In the genomic region with DNA sequence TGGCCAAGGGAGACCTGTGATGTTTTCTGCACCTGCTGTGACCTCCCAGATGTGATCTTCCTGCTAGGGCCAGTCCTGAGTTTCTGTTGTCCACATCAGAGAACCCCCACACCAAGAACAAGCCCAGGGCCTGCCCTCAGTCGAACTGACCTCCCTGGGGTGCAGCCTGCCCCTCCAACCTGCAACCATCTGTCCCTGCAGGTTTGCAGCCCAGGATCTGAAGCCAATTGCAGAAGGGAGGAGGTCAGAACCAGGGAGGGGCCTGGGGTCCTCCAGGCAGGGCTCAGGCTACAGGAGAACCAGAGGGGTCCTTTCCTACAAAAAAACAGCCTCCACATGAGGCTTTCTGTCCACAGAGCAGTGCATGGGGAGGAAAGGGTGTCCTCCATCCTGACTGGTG, we compare ENCODE assay signal across 8 cellular contexts. TPM values are rescaled to one million over a fixed set of nuclear protein-coding genes. Genes with fewer than 3 reads are reported as not detected.
DNase-seq lines count a peak whose midpoint lies in the region; ATAC-seq, FAIRE-seq and TF ChIP-seq lines count a peak whose summit lies in the region.

No MANE protein-coding gene starts in this region.

- no peaks in the 10 kb centered on the region; the same call in 1 of the 2 replicates for H4K20me1 ChIP-seq in HepG2 (ENCODE audit: insufficient read depth, low read length)

- H3K36me3 Mint-ChIP-seq in activated CD8-positive, alpha-beta memory T cell treated with anti-CD3 and anti-CD28 coated beads, Interleukin-2, amount 10 ng/mL, durations not matched to agents 7 days and 5 days, result peaks cover 2% of the 10 kb centered on the region
- peaks cover 12% of the 10 kb centered on the region for H3K36me3 Mint-ChIP-seq in activated naive CD8-positive, alpha-beta T cell treated with anti-CD3 and anti-CD28 coated beads, Interleukin-2, amount 50 U/mL, for 24 hours (ENCODE audit: low read depth)

- no peaks in the 10 kb centered on the region for H3K9me3 Mint-ChIP-seq in activated CD8-positive, alpha-beta memory T cell treated with anti-CD3 and anti-CD28 coated beads, Interleukin-2, amount 10 ng/mL, durations not matched to agents 7 days and 5 days (ENCODE audit: low read depth)
- no peaks in the 10 kb centered on the region for H3K9me3 Mint-ChIP-seq in activated naive CD8-positive, alpha-beta T cell treated with anti-CD3 and anti-CD28 coated beads, Interleukin-2, amount 50 U/mL, for 24 hours

- intact Hi-C loops in HepG2 (cut with micrococcal nuclease; ENCODE audit: unreplicated experiment), result loop anchor here (2.0 kb wide), 1 partner anchor 32 kb away; a partner anchor contains a TSS

- H3K79me2 ChIP-seq in HepG2 (ENCODE audit: insufficient read depth, low read length), result no peaks in the 10 kb centered on the region

- TF ChIP-seq RAD21 in HepG2 (CRISPR knock-in tag; IDR thresholded peaks at IDR 0.05), result no peak

- no peak for TF ChIP-seq CTCF in HepG2 (CRISPR knock-in tag; IDR thresholded peaks at IDR 0.05)

- H3K36me3 ChIP-seq in HepG2 (replicated peaks in 1 of 2; ENCODE audit: control insufficient read depth in 1 of 2, insufficient read depth in 2 of 2, low read length in 2 of 2) (peaks cover 3 to 12% of the 10 kb centered on the region in 2 experiments), thymus (ENCODE audit: control insufficient read depth, insufficient read depth) (peaks cover 15% of the 10 kb centered on the region)

- H3K9me3 ChIP-seq in HepG2 (ENCODE audit: low read length) (no peaks in the 10 kb centered on the region), thymus (ENCODE audit: control insufficient read depth) (no peaks in the 10 kb centered on the region)

- CTCF ChIA-PET in activated CD8-positive, alpha-beta memory T cell treated with anti-CD3 and anti-CD28 coated beads, Interleukin-2, amount 10 ng/mL, durations not matched to agents 7 days and 5 days (lab: Charles Lee), result interaction anchor here (0.9 to 4.3 kb wide), 6 partner anchors 29 to 98 kb away, joined by 4 to 19 read pairs (median 8); a partner anchor contains a TSS
- CTCF ChIA-PET in HepG2 (lab: Yijun Ruan, JAX; ENCODE audit: low intra/inter-chr PET ratio, low total read pairs), result no interaction called here

- H3K4me2 ChIP-seq in HepG2 (ENCODE audit: low read depth, low read length), result peak overlapping the region; percentile 99

- H3K27ac Mint-ChIP-seq in activated CD8-positive, alpha-beta memory T cell treated with anti-CD3 and anti-CD28 coated beads, Interleukin-2, amount 10 ng/mL, durations not matched to agents 7 days and 5 days, result no peak overlapping the region
- H3K27ac Mint-ChIP-seq in activated naive CD8-positive, alpha-beta T cell treated with anti-CD3 and anti-CD28 coated beads, Interleukin-2, amount 50 U/mL, for 24 hours, result no peak overlapping the region

- H3K4me3 Mint-ChIP-seq in activated CD8-positive, alpha-beta memory T cell treated with anti-CD3 and anti-CD28 coated beads, Interleukin-2, amount 10 ng/mL, durations not matched to agents 7 days and 5 days, result peak overlapping the region; percentile 80
- peak overlapping the region; percentile 79 for H3K4me3 Mint-ChIP-seq in activated naive CD8-positive, alpha-beta T cell treated with anti-CD3 and anti-CD28 coated beads, Interleukin-2, amount 50 U/mL, for 24 hours

- H3K27me3 ChIP-seq in HepG2 (ENCODE audit: control insufficient read depth in 1 of 2, insufficient read depth in 2 of 2, low read length in 2 of 2), result no peaks in the 10 kb centered on the region; a peak in 1 of 5 replicates
- H3K27me3 ChIP-seq in thymus (ENCODE audit: control insufficient read depth, insufficient read depth), result no peaks in the 10 kb centered on the region

- no peak for DNase-seq in activated CD8-positive, alpha-beta memory T cell treated with anti-CD3 and anti-CD28 coated beads, Interleukin-2, amount 10 ng/mL, durations not matched to agents 7 days and 5 days
- DNase-seq in activated CD8-positive, alpha-beta memory T cell treated with anti-CD3 and anti-CD28 coated beads, Interleukin-2, amount 50 U/mL, for 48 hours, result no peak
- DNase-seq in activated naive CD8-positive, alpha-beta T cell treated with anti-CD3 and anti-CD28 coated beads, Interleukin-2, amount 50 U/mL, for 24 hours, result no peak
- DNase-seq in HepG2 (ENCODE audit: low spot score), result no peak
- DNase-seq in COLO668 (lab: John Stamatoyannopoulos, UW; ENCODE audit: unreplicated experiment), result no peak
- DNase-seq in HK-2 (ENCODE audit: unreplicated experiment), result no peak

- in situ Hi-C loops in HepG2 (cut with HindIII; ENCODE audit: extremely low pct_ligation_motif_present, low pct_unique_long_range_greater_than_20kb), result no loop called here

- POLR2A ChIA-PET in HepG2 (lab: Yijun Ruan, JAX), result interaction anchor here (1.0 to 3.3 kb wide), 4 partner anchors 9 to 139 kb away, joined by 3 to 9 read pairs (median 6); a partner anchor contains a TSS

- no CpG with 5 or more reads among the region's 1 CpG for WGBS in HepG2 (ENCODE audit: low lambda C conversion rate)
- 89% methylated on average over 1 of the region's 1 CpG for WGBS in thymus

- H3K4me1 Mint-ChIP-seq in activated CD8-positive, alpha-beta memory T cell treated with anti-CD3 and anti-CD28 coated beads, Interleukin-2, amount 10 ng/mL, durations not matched to agents 7 days and 5 days, result peaks cover 12% of the 10 kb centered on the region
- peaks cover 18% of the 10 kb centered on the region for H3K4me1 Mint-ChIP-seq in activated naive CD8-positive, alpha-beta T cell treated with anti-CD3 and anti-CD28 coated beads, Interleukin-2, amount 50 U/mL, for 24 hours

- no peak for FAIRE-seq in HepG2 (lab: Jason Lieb, UNC)

- no peaks in the 10 kb centered on the region for H3K27me3 Mint-ChIP-seq in activated CD8-positive, alpha-beta memory T cell treated with anti-CD3 and anti-CD28 coated beads, Interleukin-2, amount 10 ng/mL, durations not matched to agents 7 days and 5 days
- no peaks in the 10 kb centered on the region for H3K27me3 Mint-ChIP-seq in activated naive CD8-positive, alpha-beta T cell treated with anti-CD3 and anti-CD28 coated beads, Interleukin-2, amount 50 U/mL, for 24 hours

- H3K4me1 ChIP-seq in HepG2 (ENCODE audit: insufficient read depth, low read length) (peaks cover 49% of the 10 kb centered on the region), thymus (ENCODE audit: control insufficient read depth, insufficient read depth, low read length) (peaks cover 8% of the 10 kb centered on the region)

- peak overlapping the region; percentile 31; the same call in 1 of the 2 replicates for H3K9ac ChIP-seq in HepG2 (ENCODE audit: insufficient read depth, low read depth, low read length)

- no peak overlapping the region for H3K27ac ChIP-seq in HepG2 (ENCODE audit: extremely low read length, insufficient read depth, low read length)
- no peak overlapping the region for H3K27ac ChIP-seq in thymus (ENCODE audit: low read depth)

- no TSS peak for BruUV-seq in HepG2 (replicated peaks; lab: Mats Ljungman, UMichigan)

- H2AFZ ChIP-seq in HepG2 (ENCODE audit: low read length), result no peak overlapping the region

- peak overlapping the region; percentile 49 to 97 (median 88) for H3K4me3 ChIP-seq in HepG2 (replicated peaks in 1 of 3; ENCODE audit: insufficient read depth in 1 of 3, low read depth in 2 of 3, low read length in 3 of 3)
- H3K4me3 ChIP-seq in thymus (ENCODE audit: low read length), result peak overlapping the region; percentile 60

- ATAC-seq in activated CD8-positive, alpha-beta memory T cell treated with anti-CD3 and anti-CD28 coated beads, Interleukin-2, amount 10 ng/mL, durations not matched to agents 7 days and 5 days, result no peak
- ATAC-seq in activated naive CD8-positive, alpha-beta T cell treated with anti-CD3 and anti-CD28 coated beads, Interleukin-2, amount 50 U/mL, for 24 hours, result no peak
- ATAC-seq in HepG2, result no peak
- ATAC-seq in GM19455 (IDR thresholded peaks at IDR 0.05; ENCODE audit: unreplicated experiment), result no peak

- TF ChIP-seq POLR2A in HepG2 (IDR thresholded peaks at IDR 0.05; ENCODE audit: insufficient read depth in 1 of 2, low read depth in 2 of 2, low read length in 2 of 2), result no peak

- TF ChIP-seq EP300 in HepG2 (IDR thresholded peaks at IDR 0.05; ENCODE audit: low read depth in 2 of 2, low read length in 2 of 2) (no peak), HepG2 (CRISPR knock-in tag; IDR thresholded peaks at IDR 0.05; ENCODE audit: borderline replicate concordance) (no peak)

RNA-seq across cellular contexts. Expression of a gene that starts 0.8 kb away (rescaled TPM):
- 1 to 10 TPM; 4.8 to 5.1 TPM for total RNA-seq in activated CD8-positive, alpha-beta memory T cell treated with anti-CD3 and anti-CD28 coated beads, Interleukin-2, amount 10 ng/mL, durations not matched to agents 7 days and 5 days
- total RNA-seq in HepG2 (2016; rRNA removed; fragmentation: Illumina TruSeq; extraction: Trizol), result 2.8 and 6.3 TPM in 2 replicates
- 0.40 and 0.79 TPM in 2 replicates for total RNA-seq in HepG2 (2016; cell fraction: cytosol; rRNA removed; fragmentation: Illumina TruSeq; extraction: Trizol; ENCODE audit: low read depth)
- 2.4 and 5.9 TPM in 2 replicates for total RNA-seq in HepG2 (2016; cell fraction: insoluble cytoplasmic fraction; rRNA removed; fragmentation: Illumina TruSeq; extraction: Trizol)
- total RNA-seq in HepG2 (2016; cell fraction: membrane; rRNA removed; fragmentation: Illumina TruSeq; extraction: Trizol), result 1.2 and 1.5 TPM in 2 replicates
- 9.6 and 9.9 TPM in 2 replicates for total RNA-seq in HepG2 (2016; cell fraction: nucleus; rRNA removed; fragmentation: Illumina TruSeq; extraction: Trizol)
- 3.6 and 4.9 TPM in 2 replicates for polyA plus RNA-seq in HepG2 (2011; rRNA removed)
- polyA plus RNA-seq in HepG2 (2011; cell fraction: cytosol; rRNA removed), result 1.5 and 2.1 TPM in 2 replicates
- polyA plus RNA-seq in HepG2 (2011; cell fraction: nucleus; rRNA removed), result 25.2 and 26.5 TPM in 2 replicates
- 2.3 and 2.8 TPM in 2 replicates for polyA plus RNA-seq in HepG2 (2012)
- polyA plus RNA-seq in HepG2 (2016; cell fraction: cytosol; fragmentation: Illumina TruSeq; extraction: Trizol; ENCODE audit: low read depth), result 0.49 and 0.53 TPM in 2 replicates
- polyA plus RNA-seq in HepG2 (2016; cell fraction: insoluble cytoplasmic fraction; fragmentation: Illumina TruSeq; extraction: Trizol; ENCODE audit: low read depth), result 1.6 and 2.7 TPM in 2 replicates
- polyA plus RNA-seq in HepG2 (2016; cell fraction: membrane; fragmentation: Illumina TruSeq; extraction: Trizol; ENCODE audit: low read depth), result 0.80 and 1.3 TPM in 2 replicates
- 25.5 and 27.0 TPM in 2 replicates for polyA plus RNA-seq in HepG2 (2016; cell fraction: nucleus; fragmentation: Illumina TruSeq; extraction: Trizol; ENCODE audit: insufficient read depth, low read depth)
- 5.6 and 9.8 TPM in 2 replicates for polyA minus RNA-seq in HepG2 (2011; rRNA and poly(A)+ RNA removed; ENCODE audit: low replicate concordance)
- 1.6 and 3.3 TPM in 2 replicates for polyA minus RNA-seq in HepG2 (2011; cell fraction: cytosol; rRNA and poly(A)+ RNA removed)
- polyA minus RNA-seq in HepG2 (2011; cell fraction: nucleus; rRNA and poly(A)+ RNA removed), result 6.6 and 8.3 TPM in 2 replicates
- 8.3 TPM for polyA plus RNA-seq in thymus

RNA-seq across cellular contexts. Expression of a gene that starts 8.2 kb away (rescaled TPM):
- total RNA-seq in activated CD8-positive, alpha-beta memory T cell treated with anti-CD3 and anti-CD28 coated beads, Interleukin-2, amount 10 ng/mL, durations not matched to agents 7 days and 5 days, result 10 to 100 TPM; 33.5 to 39.3 TPM
- total RNA-seq in HepG2 (2016; rRNA removed; fragmentation: Illumina TruSeq; extraction: Trizol), result 58.9 and 60.2 TPM in 2 replicates
- 17.5 and 22.7 TPM in 2 replicates for total RNA-seq in HepG2 (2016; cell fraction: cytosol; rRNA removed; fragmentation: Illumina TruSeq; extraction: Trizol; ENCODE audit: low read depth)
- total RNA-seq in HepG2 (2016; cell fraction: insoluble cytoplasmic fraction; rRNA removed; fragmentation: Illumina TruSeq; extraction: Trizol), result 61.0 and 64.1 TPM in 2 replicates
- 47.3 and 49.4 TPM in 2 replicates for total RNA-seq in HepG2 (2016; cell fraction: membrane; rRNA removed; fragmentation: Illumina TruSeq; extraction: Trizol)
- 42.8 and 48.3 TPM in 2 replicates for total RNA-seq in HepG2 (2016; cell fraction: nucleus; rRNA removed; fragmentation: Illumina TruSeq; extraction: Trizol)
- polyA plus RNA-seq in HepG2 (2011; rRNA removed) (56.6 TPM in 2 replicates), thymus (40.7 TPM)
- polyA plus RNA-seq in HepG2 (2011; cell fraction: cytosol; rRNA removed), result 46.2 and 52.7 TPM in 2 replicates
- polyA plus RNA-seq in HepG2 (2011; cell fraction: nucleus; rRNA removed), result 94.3 and 111 TPM in 2 replicates
- polyA plus RNA-seq in HepG2 (2012), result 27.4 and 32.7 TPM in 2 replicates
- polyA plus RNA-seq in HepG2 (2016; cell fraction: cytosol; fragmentation: Illumina TruSeq; extraction: Trizol; ENCODE audit: low read depth), result 19.3 and 24.9 TPM in 2 replicates
- polyA plus RNA-seq in HepG2 (2016; cell fraction: insoluble cytoplasmic fraction; fragmentation: Illumina TruSeq; extraction: Trizol; ENCODE audit: low read depth), result 64.8 and 65.3 TPM in 2 replicates
- 38.0 and 38.5 TPM in 2 replicates for polyA plus RNA-seq in HepG2 (2016; cell fraction: membrane; fragmentation: Illumina TruSeq; extraction: Trizol; ENCODE audit: low read depth)
- polyA plus RNA-seq in HepG2 (2016; cell fraction: nucleus; fragmentation: Illumina TruSeq; extraction: Trizol; ENCODE audit: insufficient read depth, low read depth), result 93.4 and 95.4 TPM in 2 replicates
- 40.2 and 91.9 TPM in 2 replicates for polyA minus RNA-seq in HepG2 (2011; rRNA and poly(A)+ RNA removed; ENCODE audit: low replicate concordance)
- 13.5 and 13.6 TPM in 2 replicates for polyA minus RNA-seq in HepG2 (2011; cell fraction: cytosol; rRNA and poly(A)+ RNA removed)
- polyA minus RNA-seq in HepG2 (2011; cell fraction: nucleus; rRNA and poly(A)+ RNA removed), result 52.7 and 55.4 TPM in 2 replicates

RNA-seq across cellular contexts. Expression of a gene that starts 8.4 kb away (rescaled TPM):
- 10 to 100 TPM; 29.2 to 47.0 TPM for total RNA-seq in activated CD8-positive, alpha-beta memory T cell treated with anti-CD3 and anti-CD28 coated beads, Interleukin-2, amount 10 ng/mL, durations not matched to agents 7 days and 5 days
- 39.5 and 60.1 TPM in 2 replicates for total RNA-seq in HepG2 (2016; rRNA removed; fragmentation: Illumina TruSeq; extraction: Trizol)
- 10.8 and 13.1 TPM in 2 replicates for total RNA-seq in HepG2 (2016; cell fraction: cytosol; rRNA removed; fragmentation: Illumina TruSeq; extraction: Trizol; ENCODE audit: low read depth)
- total RNA-seq in HepG2 (2016; cell fraction: insoluble cytoplasmic fraction; rRNA removed; fragmentation: Illumina TruSeq; extraction: Trizol), result 43.3 and 66.3 TPM in 2 replicates
- 26.2 and 32.5 TPM in 2 replicates for total RNA-seq in HepG2 (2016; cell fraction: membrane; rRNA removed; fragmentation: Illumina TruSeq; extraction: Trizol)
- total RNA-seq in HepG2 (2016; cell fraction: nucleus; rRNA removed; fragmentation: Illumina TruSeq; extraction: Trizol), result 41.4 and 43.0 TPM in 2 replicates
- polyA plus RNA-seq in HepG2 (2011; rRNA removed), result 34.9 and 38.5 TPM in 2 replicates
- 34.0 and 35.1 TPM in 2 replicates for polyA plus RNA-seq in HepG2 (2011; cell fraction: cytosol; rRNA removed)
- polyA plus RNA-seq in HepG2 (2011; cell fraction: nucleus; rRNA removed), result 67.7 and 87.1 TPM in 2 replicates
- 20.8 and 27.0 TPM in 2 replicates for polyA plus RNA-seq in HepG2 (2012)
- 11.9 and 14.7 TPM in 2 replicates for polyA plus RNA-seq in HepG2 (2016; cell fraction: cytosol; fragmentation: Illumina TruSeq; extraction: Trizol; ENCODE audit: low read depth)
- 45.0 and 46.2 TPM in 2 replicates for polyA plus RNA-seq in HepG2 (2016; cell fraction: insoluble cytoplasmic fraction; fragmentation: Illumina TruSeq; extraction: Trizol; ENCODE audit: low read depth)
- 19.4 and 23.0 TPM in 2 replicates for polyA plus RNA-seq in HepG2 (2016; cell fraction: membrane; fragmentation: Illumina TruSeq; extraction: Trizol; ENCODE audit: low read depth)
- 39.7 and 43.3 TPM in 2 replicates for polyA plus RNA-seq in HepG2 (2016; cell fraction: nucleus; fragmentation: Illumina TruSeq; extraction: Trizol; ENCODE audit: insufficient read depth, low read depth)
- polyA minus RNA-seq in HepG2 (2011; rRNA and poly(A)+ RNA removed; ENCODE audit: low replicate concordance), result 42.9 and 55.1 TPM in 2 replicates
- polyA minus RNA-seq in HepG2 (2011; cell fraction: cytosol; rRNA and poly(A)+ RNA removed), result 12.4 and 20.8 TPM in 2 replicates
- polyA minus RNA-seq in HepG2 (2011; cell fraction: nucleus; rRNA and poly(A)+ RNA removed), result 102 and 116 TPM in 2 replicates
- 18.5 TPM for polyA plus RNA-seq in thymus

RNA-seq across cellular contexts. Expression of a gene that starts 24.1 kb away (rescaled TPM):
- total RNA-seq in activated CD8-positive, alpha-beta memory T cell treated with anti-CD3 and anti-CD28 coated beads, Interleukin-2, amount 10 ng/mL, durations not matched to agents 7 days and 5 days, result 10 to 100 TPM; 17.4 to 25.3 TPM
- total RNA-seq in HepG2 (2016; rRNA removed; fragmentation: Illumina TruSeq; extraction: Trizol), result 0.94 and 2.7 TPM in 2 replicates
- total RNA-seq in HepG2 (2016; cell fraction: cytosol; rRNA removed; fragmentation: Illumina TruSeq; extraction: Trizol; ENCODE audit: low read depth), result 1.3 and 1.6 TPM in 2 replicates
- total RNA-seq in HepG2 (2016; cell fraction: insoluble cytoplasmic fraction; rRNA removed; fragmentation: Illumina TruSeq; extraction: Trizol), result 1.0 and 2.6 TPM in 2 replicates
- 1.00 and 1.2 TPM in 2 replicates for total RNA-seq in HepG2 (2016; cell fraction: membrane; rRNA removed; fragmentation: Illumina TruSeq; extraction: Trizol)
- total RNA-seq in HepG2 (2016; cell fraction: nucleus; rRNA removed; fragmentation: Illumina TruSeq; extraction: Trizol), result 8.5 and 9.6 TPM in 2 replicates
- polyA plus RNA-seq in HepG2 (2011; rRNA removed) (9.3 and 13.3 TPM in 2 replicates), thymus (21.6 TPM)
- 2.1 TPM in 2 replicates for polyA plus RNA-seq in HepG2 (2011; cell fraction: cytosol; rRNA removed)
- polyA plus RNA-seq in HepG2 (2011; cell fraction: nucleus; rRNA removed), result 76.4 and 80.1 TPM in 2 replicates
- polyA plus RNA-seq in HepG2 (2012), result 11.0 and 17.0 TPM in 2 replicates
- polyA plus RNA-seq in HepG2 (2016; cell fraction: cytosol; fragmentation: Illumina TruSeq; extraction: Trizol; ENCODE audit: low read depth), result 0.09 and 0.20 TPM in 2 replicates
- 0.91 and 1.1 TPM in 2 replicates for polyA plus RNA-seq in HepG2 (2016; cell fraction: insoluble cytoplasmic fraction; fragmentation: Illumina TruSeq; extraction: Trizol; ENCODE audit: low read depth)
- polyA plus RNA-seq in HepG2 (2016; cell fraction: membrane; fragmentation: Illumina TruSeq; extraction: Trizol; ENCODE audit: low read depth), result 0.16 and 0.22 TPM in 2 replicates
- polyA plus RNA-seq in HepG2 (2016; cell fraction: nucleus; fragmentation: Illumina TruSeq; extraction: Trizol; ENCODE audit: insufficient read depth, low read depth), result 14.1 and 16.8 TPM in 2 replicates
- polyA minus RNA-seq in HepG2 (2011; rRNA and poly(A)+ RNA removed; ENCODE audit: low replicate concordance), result 57.3 and 64.0 TPM in 2 replicates
- polyA minus RNA-seq in HepG2 (2011; cell fraction: cytosol; rRNA and poly(A)+ RNA removed), result 2.5 and 3.1 TPM in 2 replicates
- 48.5 and 56.7 TPM in 2 replicates for polyA minus RNA-seq in HepG2 (2011; cell fraction: nucleus; rRNA and poly(A)+ RNA removed)

RNA-seq across cellular contexts. Expression of a gene that starts 32.1 kb away (rescaled TPM):
- under 1 TPM in 1 of 2 experiments, not detected in 1; 0.76 TPM for total RNA-seq in activated CD8-positive, alpha-beta memory T cell treated with anti-CD3 and anti-CD28 coated beads, Interleukin-2, amount 10 ng/mL, durations not matched to agents 7 days and 5 days
- total RNA-seq in HepG2 (2016; rRNA removed; fragmentation: Illumina TruSeq; extraction: Trizol), result 29.6 and 57.4 TPM in 2 replicates
- total RNA-seq in HepG2 (2016; cell fraction: cytosol; rRNA removed; fragmentation: Illumina TruSeq; extraction: Trizol; ENCODE audit: low read depth), result 7.4 and 9.1 TPM in 2 replicates
- total RNA-seq in HepG2 (2016; cell fraction: insoluble cytoplasmic fraction; rRNA removed; fragmentation: Illumina TruSeq; extraction: Trizol), result 28.5 and 59.2 TPM in 2 replicates
- 9.6 and 11.3 TPM in 2 replicates for total RNA-seq in HepG2 (2016; cell fraction: membrane; rRNA removed; fragmentation: Illumina TruSeq; extraction: Trizol)
- 60.0 and 62.1 TPM in 2 replicates for total RNA-seq in HepG2 (2016; cell fraction: nucleus; rRNA removed; fragmentation: Illumina TruSeq; extraction: Trizol)
- polyA plus RNA-seq in HepG2 (2011; rRNA removed) (6.2 and 9.2 TPM in 2 replicates), thymus (1.9 TPM)
- 7.9 and 10.5 TPM in 2 replicates for polyA plus RNA-seq in HepG2 (2011; cell fraction: cytosol; rRNA removed)
- 6.2 and 6.6 TPM in 2 replicates for polyA plus RNA-seq in HepG2 (2011; cell fraction: nucleus; rRNA removed)
- polyA plus RNA-seq in HepG2 (2012), result 1.3 and 1.4 TPM in 2 replicates
- polyA plus RNA-seq in HepG2 (2016; cell fraction: cytosol; fragmentation: Illumina TruSeq; extraction: Trizol; ENCODE audit: low read depth), result 6.7 and 7.9 TPM in 2 replicates
- polyA plus RNA-seq in HepG2 (2016; cell fraction: insoluble cytoplasmic fraction; fragmentation: Illumina TruSeq; extraction: Trizol; ENCODE audit: low read depth), result 28.3 and 32.1 TPM in 2 replicates
- 8.6 and 17.5 TPM in 2 replicates for polyA plus RNA-seq in HepG2 (2016; cell fraction: membrane; fragmentation: Illumina TruSeq; extraction: Trizol; ENCODE audit: low read depth)
- polyA plus RNA-seq in HepG2 (2016; cell fraction: nucleus; fragmentation: Illumina TruSeq; extraction: Trizol; ENCODE audit: insufficient read depth, low read depth), result 86.2 and 88.6 TPM in 2 replicates
- polyA minus RNA-seq in HepG2 (2011; rRNA and poly(A)+ RNA removed; ENCODE audit: low replicate concordance), result 0.26 and 20.4 TPM in 2 replicates
- polyA minus RNA-seq in HepG2 (2011; cell fraction: cytosol; rRNA and poly(A)+ RNA removed), result 3.1 and 4.2 TPM in 2 replicates
- polyA minus RNA-seq in HepG2 (2011; cell fraction: nucleus; rRNA and poly(A)+ RNA removed), result 4.1 and 4.5 TPM in 2 replicates
